ENCODE assay signal across 15 cellular contexts in genomic region chr10:33484787-33485186, GRCh38.
DNase-seq lines count a peak whose midpoint lies in the region; ATAC-seq and TF ChIP-seq lines count a peak whose summit lies in the region.
"Had no signal": no experiment of that assay in that cellular context is flagged by ENCODE, and none has a peak within 500 bp of the region (broad histone marks: within the 10 kb centered on the region; RNA-seq: fewer than 3 reads in every experiment).

No MANE protein-coding gene starts in this region.

- H3K27me3 ChIP-seq in dorsolateral prefrontal cortex = peaks cover 0 to 4% (median 0%) of the 10 kb centered on the region in 45 donors
- H3K27me3 ChIP-seq: left lung, upper lobe of left lung had no signal

- TF ChIP-seq CTCF in fibroblast of mammary gland (conservative IDR thresholded peaks at IDR 0.05; ENCODE audit: control insufficient read depth, insufficient read depth, low read depth, low read length) = no peak
- TF ChIP-seq CTCF in dorsolateral prefrontal cortex (IDR thresholded peaks at IDR 0.05 in 54 of 56, conservative IDR thresholded peaks at IDR 0.05 in 2 of 56; ENCODE audit: low read depth in 1 of 56, partially characterized antibody in 56 of 56) = no peak

- intact Hi-C loops in sciatic nerve (cut with DNase I) (no loop called here), dorsolateral prefrontal cortex (cut with DNase I) (no loop called here)

- H3K27ac ChIP-seq in dorsolateral prefrontal cortex = no peak overlapping the region
- H3K27ac ChIP-seq: left lung, upper lobe of left lung had no signal

- ATAC-seq in sciatic nerve (peak; percentile 86), GM19395 (IDR thresholded peaks at IDR 0.05; ENCODE audit: unreplicated experiment) (no peak)
- ATAC-seq: left lung had no signal

- H3K4me3 ChIP-seq in fibroblast of mammary gland (ENCODE audit: control insufficient read depth, low read depth, low read length) = no peak overlapping the region
- no peak overlapping the region for H3K4me3 ChIP-seq in dorsolateral prefrontal cortex
- H3K4me3 ChIP-seq: left lung, upper lobe of left lung had no signal

- DNase-seq in NCI-H2171 treated with DMSO at 0.1 percent for 48 hours (lab: John Stamatoyannopoulos, UW) (peak; percentile 1), NCI-H2171 (lab: John Stamatoyannopoulos, UW) (no peak), NCI-H82 treated with DMSO at 0.1 percent for 48 hours (lab: John Stamatoyannopoulos, UW; ENCODE audit: unreplicated experiment) (peak; percentile 61), fibroblast of mammary gland (ENCODE audit: low read depth) (peak; percentile 83), sciatic nerve (ENCODE audit: low spot score) (no peak), nucleus accumbens (lab: John Stamatoyannopoulos, UW) (no peak), dorsolateral prefrontal cortex (no peak)
- DNase-seq: 8988T; activated CD4-positive, alpha-beta memory T cell treated with anti-CD3 and anti-CD28 coated beads, Interleukin-2, amount 10 ng/mL, durations not matched to agents 7 days and 5 days; activated gamma-delta T cell; left lung; NCI-H2107; T1000; upper lobe of left lung had no signal

Comparison
In these comparisons a context has a peak if more than half of its experiments do, and no peak if none do; other contexts are left out.
1. DNase-seq: peak in NCI-H2171 treated with DMSO at 0.1 percent for 48 hours (single experiment), NCI-H82 treated with DMSO at 0.1 percent for 48 hours (single experiment) and fibroblast of mammary gland (single experiment); none in NCI-H2171 (single experiment), sciatic nerve (single experiment), nucleus accumbens (0 of 56) and dorsolateral prefrontal cortex (0 of 10).